ENCODE assay signal across 8 cellular contexts in the genomic region with DNA sequence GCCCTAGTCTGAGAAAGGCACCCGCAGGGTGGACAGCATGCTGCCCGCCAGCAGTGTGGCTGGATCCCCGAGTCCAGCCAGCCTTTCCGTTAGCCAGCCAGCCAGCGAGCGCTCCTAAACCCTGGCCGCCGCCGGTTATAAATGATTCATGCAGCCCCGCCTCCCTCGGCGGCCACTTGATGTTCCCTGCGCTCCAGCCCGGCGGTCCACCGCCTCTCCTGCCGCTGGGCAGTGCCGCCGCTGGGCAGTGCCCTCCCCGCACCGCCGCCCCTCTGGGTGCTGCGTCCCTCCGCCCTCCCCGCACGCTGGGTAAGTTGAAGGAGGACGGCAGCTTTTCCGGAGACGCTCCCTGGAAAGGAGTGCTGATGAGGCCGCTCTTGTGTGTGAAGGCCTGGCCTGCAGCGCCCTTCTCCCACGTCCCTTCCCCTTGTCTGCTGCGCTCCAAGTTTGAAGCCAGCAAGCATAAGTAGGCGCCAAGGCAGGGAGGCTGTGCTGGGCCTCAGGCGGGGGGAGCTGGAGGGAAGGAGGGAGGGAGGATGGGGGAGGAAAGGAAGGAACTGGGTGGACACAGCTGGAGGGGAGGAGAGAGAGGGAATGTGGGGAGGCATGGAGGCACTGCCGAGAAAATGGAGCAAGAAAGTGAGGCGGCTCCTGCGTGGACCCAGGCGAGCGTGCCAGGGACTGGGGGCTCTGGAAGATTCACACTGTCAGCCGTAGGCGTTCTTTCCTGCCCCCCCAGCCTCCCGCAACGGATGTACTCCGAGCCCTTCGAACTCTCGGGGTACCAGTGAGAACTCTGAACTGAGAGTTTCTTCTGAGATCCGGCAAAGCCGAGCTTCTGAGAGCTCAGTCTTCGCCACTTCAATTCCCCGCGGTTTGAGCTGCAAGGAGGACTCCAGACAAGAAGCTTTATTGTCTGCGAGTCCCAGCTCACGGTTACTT.
A peak's percentile ranks its signal among the peaks of the same experiment; 100 is the strongest.
DNase-seq lines count a peak whose midpoint lies in the region; ATAC-seq, FAIRE-seq and TF ChIP-seq lines count a peak whose summit lies in the region.

No MANE protein-coding gene starts in this region.

- ATAC-seq in HepG2 (peak; percentile 50), thoracic aorta (ENCODE audit: insufficient number of reproducible peaks, low FRiP score, low read depth) (peak; percentile 87)

- WGBS in HepG2 (ENCODE audit: low lambda C conversion rate), result 26% methylated on average over 23 of the region's 54 CpGs

- no peak overlapping the region for H3K4me3 ChIP-seq in HepG2 (replicated peaks in 1 of 3; ENCODE audit: insufficient read depth in 1 of 3, low read depth in 2 of 3, low read length in 3 of 3)
- peak overlapping the region; percentile 82 for H3K4me3 ChIP-seq in thoracic aorta

- H2AFZ ChIP-seq in HepG2 (ENCODE audit: low read length), result no peak overlapping the region

- H3K27ac ChIP-seq in HepG2 (ENCODE audit: extremely low read length, insufficient read depth, low read length), result no peak overlapping the region
- peak overlapping the region; percentile 87 to 91 for H3K27ac ChIP-seq in thoracic aorta

- H3K4me2 ChIP-seq in HepG2 (ENCODE audit: low read depth, low read length), result no peak overlapping the region

- no peak for TF ChIP-seq CTCF in HepG2 (CRISPR knock-in tag; IDR thresholded peaks at IDR 0.05)
- TF ChIP-seq CTCF in thoracic aorta (IDR thresholded peaks at IDR 0.05), result no peak

- H3K9ac ChIP-seq in HepG2 (ENCODE audit: insufficient read depth, low read depth, low read length), result no peak overlapping the region

- CTCF ChIA-PET in HepG2 (lab: Yijun Ruan, JAX; ENCODE audit: low intra/inter-chr PET ratio, low total read pairs), result no interaction called here

- intact Hi-C loops in HepG2 (cut with micrococcal nuclease; ENCODE audit: unreplicated experiment), result no loop called here

- H3K9me3 ChIP-seq in HepG2 (ENCODE audit: low read length), result no peaks in the 10 kb centered on the region
- H3K9me3 ChIP-seq in thoracic aorta, result no peaks in the 10 kb centered on the region

- BruUV-seq in HepG2 (replicated peaks; lab: Mats Ljungman, UMichigan), result no TSS peak

- no peak for TF ChIP-seq EP300 in HepG2 (IDR thresholded peaks at IDR 0.05; ENCODE audit: low read depth in 2 of 2, low read length in 2 of 2)
- no peak for TF ChIP-seq EP300 in HepG2 (CRISPR knock-in tag; IDR thresholded peaks at IDR 0.05; ENCODE audit: borderline replicate concordance)

- in situ Hi-C loops in HepG2 (cut with HindIII; ENCODE audit: extremely low pct_ligation_motif_present, low pct_unique_long_range_greater_than_20kb), result no loop called here

- DNase-seq in M059J (ENCODE audit: low read depth) (peak; percentile 85), dermis blood vessel endothelial cell (peak; percentile 65), HepG2 (ENCODE audit: low spot score) (no peak), thoracic aorta (ENCODE audit: low spot score) (peak; percentile 68), cortex of kidney (lab: John Stamatoyannopoulos, UW) (no peak)
- no peak for DNase-seq in stimulated activated CD8-positive, alpha-beta memory T cell treated with anti-CD3 and anti-CD28 coated beads, Interleukin-4, amount 100 ng/mL, for 48 hours
- DNase-seq in activated effector memory CD4-positive, alpha-beta T cell treated with Interleukin-2 at 50 U/mL for 16 hours, result no peak
- DNase-seq in stimulated activated CD4-positive, alpha-beta T cell treated with anti-CD3 and anti-CD28 coated beads, Interleukin-12 subunit alpha, Interleukin-12 subunit beta, amount 100 ng/mL, for 4 hours, result no peak

- POLR2A ChIA-PET in HepG2 (lab: Yijun Ruan, JAX), result no interaction called here

- no peaks in the 10 kb centered on the region for H3K4me1 ChIP-seq in HepG2 (ENCODE audit: insufficient read depth, low read length)
- peaks cover 5 to 35% of the 10 kb centered on the region in 2 donors for H3K4me1 ChIP-seq in thoracic aorta (ENCODE audit: control insufficient read depth in 1 of 2, low read depth in 2 of 2)

- no peaks in the 10 kb centered on the region for H3K79me2 ChIP-seq in HepG2 (ENCODE audit: insufficient read depth, low read length)

- H3K36me3 ChIP-seq in HepG2 (replicated peaks in 1 of 2; ENCODE audit: control insufficient read depth in 1 of 2, insufficient read depth in 2 of 2, low read length in 2 of 2), result no peaks in the 10 kb centered on the region
- H3K36me3 ChIP-seq in thoracic aorta, result no peaks in the 10 kb centered on the region

- TF ChIP-seq RAD21 in HepG2 (CRISPR knock-in tag; IDR thresholded peaks at IDR 0.05), result no peak

- TF ChIP-seq POLR2A in HepG2 (IDR thresholded peaks at IDR 0.05; ENCODE audit: insufficient read depth in 1 of 2, low read depth in 2 of 2, low read length in 2 of 2), result no peak

- H4K20me1 ChIP-seq in HepG2 (ENCODE audit: insufficient read depth, low read length), result no peaks in the 10 kb centered on the region; the same call in 1 of the 2 replicates

- peaks cover 14 to 87% of the 10 kb centered on the region in 2 experiments; a peak in 4 of 5 replicates for H3K27me3 ChIP-seq in HepG2 (ENCODE audit: control insufficient read depth in 1 of 2, insufficient read depth in 2 of 2, low read length in 2 of 2)
- H3K27me3 ChIP-seq in thoracic aorta (replicated peaks; ENCODE audit: insufficient read depth), result no peaks in the 10 kb centered on the region

- no peak for FAIRE-seq in HepG2 (lab: Jason Lieb, UNC)

TF ChIP-seq in HepG2, 621 proteins besides CTCF, POLR2A, EP300 and RAD21:
- no peak for TF ChIP-seq ATM (IDR thresholded peaks at IDR 0.05; ENCODE audit: borderline replicate concordance)
- 0 out of 2 replicates have a peak, but pooled peaks have one; percentile 56 for TF ChIP-seq HNRNPL (IDR thresholded peaks at IDR 0.05; ENCODE audit: low read depth, low read length)

Comparison
In these comparisons a context has a peak if more than half of its experiments do, and no peak if none do; other contexts are left out.
1. DNase-seq: peak in M059J (single experiment), dermis blood vessel endothelial cell (single experiment) and thoracic aorta (single experiment); none in HepG2 (single experiment), stimulated activated CD8-positive, alpha-beta memory T cell treated with anti-CD3 and anti-CD28 coated beads, Interleukin-4, amount 100 ng/mL, for 48 hours (single experiment), activated effector memory CD4-positive, alpha-beta T cell treated with Interleukin-2 at 50 U/mL for 16 hours (single experiment), stimulated activated CD4-positive, alpha-beta T cell treated with anti-CD3 and anti-CD28 coated beads, Interleukin-12 subunit alpha, Interleukin-12 subunit beta, amount 100 ng/mL, for 4 hours (single experiment) and cortex of kidney (single experiment).